9 cellular contexts compared by ENCODE assay signal in genomic region chr7:767580-767940, GRCh38. TPM values are rescaled to one million over a fixed set of nuclear protein-coding genes. Genes with fewer than 3 reads are reported as not detected.
DNase-seq lines count a peak whose midpoint lies in the region; ATAC-seq and TF ChIP-seq lines count a peak whose summit lies in the region.
"Had no signal": no experiment of that assay in that cellular context is flagged by ENCODE, and none has a peak within 500 bp of the region (broad histone marks: within the 10 kb centered on the region; RNA-seq: fewer than 3 reads in every experiment).

No MANE protein-coding gene starts in this region.

- no peak overlapping the region for H2AK5ac ChIP-seq in mesendoderm (ENCODE audit: low read length)

- no peak overlapping the region for H3K4ac ChIP-seq in mesendoderm (ENCODE audit: low read depth, low read length)

- H2BK15ac ChIP-seq in mesendoderm (replicated peaks; ENCODE audit: low read depth), result no peak overlapping the region

- H3K56ac ChIP-seq in mesendoderm (ENCODE audit: low read length), result no peak overlapping the region

- peak; percentile 58 for ATAC-seq in SK-N-SH treated with all-trans-retinoic acid at 6 μM for 48 hours

- H4K8ac ChIP-seq in mesendoderm (ENCODE audit: low read depth, low read length), result no peak overlapping the region

- no peak overlapping the region for H3K18ac ChIP-seq in mesendoderm (ENCODE audit: low read length)

- no peaks in the 10 kb centered on the region for H3K79me2 ChIP-seq in mesendoderm (ENCODE audit: control insufficient read depth, insufficient read depth, low read length)

- H3K36me3 ChIP-seq in mesendoderm (ENCODE audit: control insufficient read depth, insufficient read depth, low read length), result peaks cover 6% of the 10 kb centered on the region

- no CpG with 5 or more reads among the region's 21 CpGs for WGBS in mesendoderm (ENCODE audit: extremely low coverage, insufficient coverage, low lambda C conversion rate)

- H3K23ac ChIP-seq in mesendoderm (ENCODE audit: low read length), result no peak overlapping the region

- H2BK5ac ChIP-seq in mesendoderm (ENCODE audit: low read length), result no peak overlapping the region

- H3K4me3 ChIP-seq in LNCaP clone FGC (ENCODE audit: low read depth, low read length) (peak overlapping the region; percentile 44), mesendoderm (ENCODE audit: low read length) (no peak overlapping the region)

- H3K9ac ChIP-seq in mesendoderm (ENCODE audit: low read length), result no peak overlapping the region

- H3K4me1 ChIP-seq in mesendoderm (ENCODE audit: control insufficient read depth, low read depth, low read length), result no peaks in the 10 kb centered on the region

- DNase-seq in Ammon's horn (ENCODE audit: low spot score), result peak; percentile 28
- DNase-seq in LNCaP clone FGC (ENCODE audit: low read depth), result peak; percentile 83
- DNase-seq in foreskin melanocyte, result peak; percentile 63
- DNase-seq in mesendoderm, result no peak
- DNase-seq in activated CD4-positive, CD25-positive, alpha-beta regulatory T cell (lab: John Stamatoyannopoulos, UW), result no peak
- DNase-seq in NCI-H524 treated with DMSO at 0.1 percent for 48 hours (lab: John Stamatoyannopoulos, UW), result no peak
- no peak for DNase-seq in GDM1 (lab: John Stamatoyannopoulos, UW)
- DNase-seq: central memory CD4-positive, alpha-beta T cell had no signal

- no peak overlapping the region for H3K27ac ChIP-seq in mesendoderm (ENCODE audit: low read depth, low read length)

- no peak overlapping the region for H4K5ac ChIP-seq in mesendoderm (ENCODE audit: low read length)

- no peaks in the 10 kb centered on the region for H3K79me1 ChIP-seq in mesendoderm (ENCODE audit: low read length)

- no peak for TF ChIP-seq CTCF in LNCaP clone FGC (IDR thresholded peaks at IDR 0.05; ENCODE audit: control insufficient read depth, extremely low read depth, insufficient read depth)

- no peak overlapping the region for H3K4me2 ChIP-seq in mesendoderm (ENCODE audit: low read length)

- H2BK120ac ChIP-seq in mesendoderm (ENCODE audit: low read depth, low read length), result no peak overlapping the region

- no peaks in the 10 kb centered on the region for H3K27me3 ChIP-seq in mesendoderm (ENCODE audit: insufficient read depth, low read length, poor library complexity)

TF ChIP-seq in SK-N-SH treated with all-trans-retinoic acid at 6 μM for 48 hours, 23 proteins besides CTCF, POLR2A, EP300 and RAD21:
- 0 out of 2 replicates have a peak, but pooled peaks have one; percentile 40 for TF ChIP-seq ZFP3 (CRISPR knock-in tag; IDR thresholded peaks at IDR 0.05)
- no peak for TF ChIP-seq OSR1 (CRISPR knock-in tag; IDR thresholded peaks at IDR 0.05)

RNA-seq across cellular contexts. Expression of gene PRKAR1B, which starts 40.5 kb away (rescaled TPM):
- 25.9 TPM for polyA plus RNA-seq in mesendoderm (2013, experiment 1 of 2)
- polyA plus RNA-seq in mesendoderm (2013, experiment 2 of 2), result 26.8 TPM

RNA-seq across cellular contexts. Expression of gene DNAAF5, which starts 41.1 kb away (rescaled TPM):
- polyA plus RNA-seq in mesendoderm (2013, experiment 1 of 2), result 35.5 TPM
- 35.9 TPM for polyA plus RNA-seq in mesendoderm (2013, experiment 2 of 2)

Comparison
In these comparisons a context has a peak if more than half of its experiments do, and no peak if none do; other contexts are left out.
1. DNase-seq: peak in Ammon's horn (single experiment), LNCaP clone FGC (single experiment) and foreskin melanocyte (single experiment); none in mesendoderm (single experiment), activated CD4-positive, CD25-positive, alpha-beta regulatory T cell (0 of 4), NCI-H524 treated with DMSO at 0.1 percent for 48 hours (single experiment) and GDM1 (single experiment).